28 cellular contexts compared by ENCODE assay signal in the genomic region with DNA sequence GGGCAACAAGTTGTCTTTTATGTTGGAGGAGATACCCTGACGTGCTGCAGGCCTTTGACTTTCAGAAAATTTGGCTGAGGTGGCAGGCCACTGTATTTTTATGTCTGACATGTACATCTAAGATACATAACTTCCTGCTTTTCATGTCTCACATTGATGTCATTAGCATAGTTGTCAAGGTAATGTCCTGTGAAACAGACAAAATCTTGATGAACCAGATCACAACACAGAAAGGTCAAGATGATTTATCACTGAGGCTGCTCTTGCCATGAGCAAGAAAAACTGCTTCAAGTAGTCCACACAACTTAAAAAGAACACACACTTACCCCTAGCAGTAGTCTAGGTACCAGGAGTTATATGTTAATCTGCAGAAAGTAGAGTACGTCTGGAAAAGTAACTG. TPM values are rescaled to one million over a fixed set of nuclear protein-coding genes. Genes with fewer than 3 reads are reported as not detected.
"Had no signal": no experiment of that assay in that cellular context is flagged by ENCODE, and none has a peak within 500 bp of the region (broad histone marks: within the 10 kb centered on the region; RNA-seq: fewer than 3 reads in every experiment).

No MANE protein-coding gene starts in this region.

- H3K27me3 ChIP-seq: cardiac muscle cell, neutrophil, ovary, thyroid gland had no signal

- H3K4me3 ChIP-seq: cardiac muscle cell, ovary, prostate gland, SK-N-MC, thyroid gland had no signal

- ATAC-seq: activated CD4-positive, CD25-positive, alpha-beta regulatory T cell treated with anti-CD3 and anti-CD28 coated beads, Interleukin-2, amount 50 U/mL, for 24 hours; activated CD8-positive, alpha-beta memory T cell treated with anti-CD3 and anti-CD28 coated beads, Interleukin-2, amount 10 ng/mL, durations not matched to agents 7 days and 5 days; left ventricle myocardium superior had no signal

- H3K36me3 ChIP-seq: ovary, prostate gland had no signal

- H3K9me3 Mint-ChIP-seq: activated naive CD8-positive, alpha-beta T cell treated with anti-CD3 and anti-CD28 coated beads, Interleukin-2, amount 10 ng/mL, durations not matched to agents 7 days and 5 days; nephron; T-helper 2 cell treated with Interferon-gamma antibody and Interleukin-4, amounts not matched to agents 5 μg/mL and 100 μg/mL, for 36 hours had no signal

- H3K27ac Mint-ChIP-seq: activated CD8-positive, alpha-beta memory T cell treated with anti-CD3 and anti-CD28 coated beads, Interleukin-2, amount 10 ng/mL, durations not matched to agents 7 days and 5 days; activated naive CD8-positive, alpha-beta T cell treated with anti-CD3 and anti-CD28 coated beads, Interleukin-2, amount 10 ng/mL, durations not matched to agents 7 days and 5 days; nephron; T-helper 2 cell treated with Interferon-gamma antibody and Interleukin-4, amounts not matched to agents 5 μg/mL and 100 μg/mL, for 36 hours had no signal

- H3K4me1 ChIP-seq: prostate gland, thyroid gland had no signal

- H3K9me3 ChIP-seq: neutrophil, ovary, prostate gland, thyroid gland had no signal

- DNase-seq: activated CD4-positive, alpha-beta T cell treated with anti-CD3 and anti-CD28 coated beads, Interleukin-2, amount 50 U/mL, for 4 hours; activated CD8-positive, alpha-beta memory T cell treated with anti-CD3 and anti-CD28 coated beads, Interleukin-2, amount 10 ng/mL, durations not matched to agents 7 days and 5 days; activated gamma-delta T cell treated with Interleukin-2 at 50 U/mL for 16 hours; activated naive CD8-positive, alpha-beta T cell treated with anti-CD3 and anti-CD28 coated beads, Interleukin-2, amount 10 ng/mL, durations not matched to agents 7 days and 5 days; activated T-cell treated with anti-CD3 and anti-CD28 coated beads for 4 hours; amygdala; cortex of kidney; effector CD8-positive, alpha-beta T cell; foreskin melanocyte; left ventricle myocardium superior; midbrain; ovary; stimulated activated CD4-positive, alpha-beta T cell treated with anti-CD3 and anti-CD28 coated beads, Interleukin-2, amount 100 ng/mL, for 48 hours; stimulated activated CD8-positive, alpha-beta memory T cell treated with anti-CD3 and anti-CD28 coated beads, Interleukin-4, amount 100 ng/mL, for 48 hours; stimulated activated naive CD4-positive, alpha-beta T cell; substantia nigra; SW 1271; thyroid gland had no signal

- H3K4me3 Mint-ChIP-seq: activated CD8-positive, alpha-beta memory T cell treated with anti-CD3 and anti-CD28 coated beads, Interleukin-2, amount 10 ng/mL, durations not matched to agents 7 days and 5 days; activated naive CD8-positive, alpha-beta T cell treated with anti-CD3 and anti-CD28 coated beads, Interleukin-2, amount 10 ng/mL, durations not matched to agents 7 days and 5 days; nephron; T-helper 2 cell treated with Interferon-gamma antibody and Interleukin-4, amounts not matched to agents 5 μg/mL and 100 μg/mL, for 36 hours had no signal

- H3K27ac ChIP-seq: cardiac muscle cell, neutrophil, ovary, prostate gland, SK-N-MC, thyroid gland, VCaP had no signal

- H3K4me1 Mint-ChIP-seq: nephron had no signal

- H3K27me3 Mint-ChIP-seq: activated CD8-positive, alpha-beta memory T cell treated with anti-CD3 and anti-CD28 coated beads, Interleukin-2, amount 10 ng/mL, durations not matched to agents 7 days and 5 days; activated naive CD8-positive, alpha-beta T cell treated with anti-CD3 and anti-CD28 coated beads, Interleukin-2, amount 10 ng/mL, durations not matched to agents 7 days and 5 days had no signal

RNA-seq across cellular contexts. Expression of a gene that starts 50.2 kb away (rescaled TPM):
- total RNA-seq: cerebellum, left ventricle myocardium superior, prostate gland, urinary bladder had no signal
- polyA plus RNA-seq: cardiac muscle cell, urinary bladder had no signal
